ENCODE assay signal across 1 cellular context in the genomic region with DNA sequence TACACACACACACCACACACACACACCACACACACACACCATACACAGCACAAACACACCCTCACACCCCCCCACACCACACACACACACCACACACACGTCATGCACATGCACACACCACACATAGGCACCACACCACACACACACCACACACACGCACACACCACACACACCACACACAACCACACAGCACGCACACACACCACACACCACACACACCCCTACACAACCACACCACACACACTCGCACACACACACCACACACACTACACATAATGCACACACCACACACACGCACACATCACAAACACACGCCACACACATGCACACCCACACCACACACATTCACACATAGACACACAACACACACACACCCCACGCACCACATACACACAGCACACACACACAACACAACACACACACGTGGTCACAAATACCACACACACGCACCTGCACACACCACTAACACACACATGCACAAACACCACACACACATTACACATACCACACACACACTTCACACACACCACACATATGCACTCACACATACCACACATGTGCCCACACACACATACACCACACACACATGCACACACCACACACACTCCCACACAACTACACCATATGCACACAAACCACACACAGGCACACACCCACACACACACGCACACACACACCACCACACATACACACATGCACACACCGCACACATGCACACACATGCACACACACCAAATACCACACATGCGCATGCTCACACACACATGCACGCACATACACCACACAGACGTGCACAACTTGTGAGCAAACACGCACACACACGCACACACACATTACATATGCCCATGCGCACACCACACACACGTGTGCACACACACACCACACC.
A peak's percentile ranks its signal among the peaks of the same experiment; 100 is the strongest.
TF ChIP-seq lines count a peak whose summit lies in the region.

No MANE protein-coding gene starts in this region.

TF ChIP-seq in HepG2, 621 proteins besides CTCF, POLR2A, EP300 and RAD21 (continued from another document and continues in another):
- TF ChIP-seq ZNF331 (CRISPR knock-in tag; IDR thresholded peaks at IDR 0.05): no peak
- peak; percentile 46 for TF ChIP-seq JUNB (CRISPR knock-in tag; IDR thresholded peaks at IDR 0.05; ENCODE audit: borderline replicate concordance)
- TF ChIP-seq, protein P1, sequence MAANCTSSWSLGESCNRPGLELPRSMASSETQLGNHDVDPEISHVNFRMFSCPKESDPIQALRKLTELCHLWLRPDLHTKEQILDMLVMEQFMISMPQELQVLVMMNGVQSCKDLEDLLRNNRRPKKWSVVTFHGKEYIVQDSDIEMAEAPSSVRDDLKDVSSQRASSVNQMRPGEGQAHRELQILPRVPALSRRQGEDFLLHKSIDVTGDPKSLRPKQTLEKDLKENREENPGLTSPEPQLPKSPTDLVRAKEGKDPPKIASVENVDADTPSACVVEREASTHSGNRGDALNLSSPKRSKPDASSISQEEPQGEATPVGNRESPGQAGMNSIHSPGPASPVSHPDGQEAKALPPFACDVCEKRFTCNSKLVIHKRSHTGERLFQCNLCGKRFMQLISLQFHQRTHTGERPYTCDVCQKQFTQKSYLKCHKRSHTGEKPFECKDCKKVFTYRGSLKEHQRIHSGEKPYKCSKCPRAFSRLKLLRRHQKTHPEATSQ (CRISPR knock-in tag; IDR thresholded peaks at IDR 0.05; ENCODE audit: borderline replicate concordance): no peak
- no peak for TF ChIP-seq ZSCAN31 (CRISPR knock-in tag; IDR thresholded peaks at IDR 0.05; ENCODE audit: low read depth)
- no peak for TF ChIP-seq ZNF672 (CRISPR knock-in tag; IDR thresholded peaks at IDR 0.05)
- TF ChIP-seq, protein P2, sequence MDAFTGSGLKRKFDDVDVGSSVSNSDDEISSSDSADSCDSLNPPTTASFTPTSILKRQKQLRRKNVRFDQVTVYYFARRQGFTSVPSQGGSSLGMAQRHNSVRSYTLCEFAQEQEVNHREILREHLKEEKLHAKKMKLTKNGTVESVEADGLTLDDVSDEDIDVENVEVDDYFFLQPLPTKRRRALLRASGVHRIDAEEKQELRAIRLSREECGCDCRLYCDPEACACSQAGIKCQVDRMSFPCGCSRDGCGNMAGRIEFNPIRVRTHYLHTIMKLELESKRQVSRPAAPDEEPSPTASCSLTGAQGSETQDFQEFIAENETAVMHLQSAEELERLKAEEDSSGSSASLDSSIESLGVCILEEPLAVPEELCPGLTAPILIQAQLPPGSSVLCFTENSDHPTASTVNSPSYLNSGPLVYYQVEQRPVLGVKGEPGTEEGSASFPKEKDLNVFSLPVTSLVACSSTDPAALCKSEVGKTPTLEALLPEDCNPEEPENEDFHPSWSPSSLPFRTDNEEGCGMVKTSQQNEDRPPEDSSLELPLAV (CRISPR knock-in tag; conservative IDR thresholded peaks at IDR 0.05; ENCODE audit: low read depth): no peak
- peak; percentile 53; the same call in 1 of the 2 replicates for TF ChIP-seq NRL (CRISPR knock-in tag; IDR thresholded peaks at IDR 0.05; ENCODE audit: borderline replicate concordance)
- no peak for TF ChIP-seq KMT2A (CRISPR knock-in tag; IDR thresholded peaks at IDR 0.05)
- TF ChIP-seq, protein P3, sequence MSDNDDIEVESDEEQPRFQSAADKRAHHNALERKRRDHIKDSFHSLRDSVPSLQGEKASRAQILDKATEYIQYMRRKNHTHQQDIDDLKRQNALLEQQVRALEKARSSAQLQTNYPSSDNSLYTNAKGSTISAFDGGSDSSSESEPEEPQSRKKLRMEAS (IDR thresholded peaks at IDR 0.05): no peak
- TF ChIP-seq ZNF782 (CRISPR knock-in tag; IDR thresholded peaks at IDR 0.05; ENCODE audit: borderline replicate concordance): 0 out of 2 replicates have a peak, but pooled peaks have one; percentile 23
- TF ChIP-seq ZNF788 (CRISPR knock-in tag; IDR thresholded peaks at IDR 0.05; ENCODE audit: borderline replicate concordance): no peak
- TF ChIP-seq HOXD1 (CRISPR knock-in tag; IDR thresholded peaks at IDR 0.05): no peak
- TF ChIP-seq HNRNPK (IDR thresholded peaks at IDR 0.05; ENCODE audit: low read depth, low read length, poor library complexity, severe bottlenecking): no peak
- no peak for TF ChIP-seq ZSCAN9 (CRISPR knock-in tag; IDR thresholded peaks at IDR 0.05; ENCODE audit: borderline replicate concordance)
- TF ChIP-seq POLR2AphosphoS5 (IDR thresholded peaks at IDR 0.05; ENCODE audit: low read depth, low read length): no peak
- TF ChIP-seq, protein P4, sequence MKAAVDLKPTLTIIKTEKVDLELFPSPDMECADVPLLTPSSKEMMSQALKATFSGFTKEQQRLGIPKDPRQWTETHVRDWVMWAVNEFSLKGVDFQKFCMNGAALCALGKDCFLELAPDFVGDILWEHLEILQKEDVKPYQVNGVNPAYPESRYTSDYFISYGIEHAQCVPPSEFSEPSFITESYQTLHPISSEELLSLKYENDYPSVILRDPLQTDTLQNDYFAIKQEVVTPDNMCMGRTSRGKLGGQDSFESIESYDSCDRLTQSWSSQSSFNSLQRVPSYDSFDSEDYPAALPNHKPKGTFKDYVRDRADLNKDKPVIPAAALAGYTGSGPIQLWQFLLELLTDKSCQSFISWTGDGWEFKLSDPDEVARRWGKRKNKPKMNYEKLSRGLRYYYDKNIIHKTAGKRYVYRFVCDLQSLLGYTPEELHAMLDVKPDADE (CRISPR knock-in tag; IDR thresholded peaks at IDR 0.05): no peak
- TF ChIP-seq ZNF678 (CRISPR knock-in tag; IDR thresholded peaks at IDR 0.05): no peak
- TF ChIP-seq, protein P5, sequence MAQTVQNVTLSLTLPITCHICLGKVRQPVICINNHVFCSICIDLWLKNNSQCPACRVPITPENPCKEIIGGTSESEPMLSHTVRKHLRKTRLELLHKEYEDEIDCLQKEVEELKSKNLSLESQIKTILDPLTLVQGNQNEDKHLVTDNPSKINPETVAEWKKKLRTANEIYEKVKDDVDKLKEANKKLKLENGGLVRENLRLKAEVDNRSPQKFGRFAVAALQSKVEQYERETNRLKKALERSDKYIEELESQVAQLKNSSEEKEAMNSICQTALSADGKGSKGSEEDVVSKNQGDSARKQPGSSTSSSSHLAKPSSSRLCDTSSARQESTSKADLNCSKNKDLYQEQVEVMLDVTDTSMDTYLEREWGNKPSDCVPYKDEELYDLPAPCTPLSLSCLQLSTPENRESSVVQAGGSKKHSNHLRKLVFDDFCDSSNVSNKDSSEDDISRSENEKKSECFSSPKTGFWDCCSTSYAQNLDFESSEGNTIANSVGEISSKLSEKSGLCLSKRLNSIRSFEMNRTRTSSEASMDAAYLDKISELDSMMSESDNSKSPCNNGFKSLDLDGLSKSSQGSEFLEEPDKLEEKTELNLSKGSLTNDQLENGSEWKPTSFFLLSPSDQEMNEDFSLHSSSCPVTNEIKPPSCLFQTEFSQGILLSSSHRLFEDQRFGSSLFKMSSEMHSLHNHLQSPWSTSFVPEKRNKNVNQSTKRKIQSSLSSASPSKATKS (CRISPR knock-in tag; IDR thresholded peaks at IDR 0.05): no peak
- no peak for TF ChIP-seq BCL6 (CRISPR knock-in tag; IDR thresholded peaks at IDR 0.05)
- peak; percentile 51; the same call in 1 of the 2 replicates for TF ChIP-seq ZNF230 (CRISPR knock-in tag; IDR thresholded peaks at IDR 0.05)
- TF ChIP-seq NR2C2 (CRISPR knock-in tag; IDR thresholded peaks at IDR 0.05; ENCODE audit: borderline replicate concordance): no peak
- TF ChIP-seq MXD4 (CRISPR knock-in tag; IDR thresholded peaks at IDR 0.05): no peak
- TF ChIP-seq SOX6 (IDR thresholded peaks at IDR 0.05): 0 out of 2 replicates have a peak, but pooled peaks have one; percentile 52
- TF ChIP-seq SOX6 (CRISPR knock-in tag; IDR thresholded peaks at IDR 0.05): no peak
- TF ChIP-seq CCAR2 (optimal IDR thresholded peaks at IDR 0.05; ENCODE audit: low read depth, low read length): no peak
- TF ChIP-seq PLRG1 (conservative IDR thresholded peaks at IDR 0.05): peak; percentile 90; the same call in 1 of the 2 replicates
- TF ChIP-seq, protein P6, sequence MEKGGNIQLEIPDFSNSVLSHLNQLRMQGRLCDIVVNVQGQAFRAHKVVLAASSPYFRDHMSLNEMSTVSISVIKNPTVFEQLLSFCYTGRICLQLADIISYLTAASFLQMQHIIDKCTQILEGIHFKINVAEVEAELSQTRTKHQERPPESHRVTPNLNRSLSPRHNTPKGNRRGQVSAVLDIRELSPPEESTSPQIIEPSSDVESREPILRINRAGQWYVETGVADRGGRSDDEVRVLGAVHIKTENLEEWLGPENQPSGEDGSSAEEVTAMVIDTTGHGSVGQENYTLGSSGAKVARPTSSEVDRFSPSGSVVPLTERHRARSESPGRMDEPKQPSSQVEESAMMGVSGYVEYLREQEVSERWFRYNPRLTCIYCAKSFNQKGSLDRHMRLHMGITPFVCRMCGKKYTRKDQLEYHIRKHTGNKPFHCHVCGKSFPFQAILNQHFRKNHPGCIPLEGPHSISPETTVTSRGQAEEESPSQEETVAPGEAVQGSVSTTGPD (CRISPR knock-in tag; IDR thresholded peaks at IDR 0.05): no peak
- TF ChIP-seq, protein P7, sequence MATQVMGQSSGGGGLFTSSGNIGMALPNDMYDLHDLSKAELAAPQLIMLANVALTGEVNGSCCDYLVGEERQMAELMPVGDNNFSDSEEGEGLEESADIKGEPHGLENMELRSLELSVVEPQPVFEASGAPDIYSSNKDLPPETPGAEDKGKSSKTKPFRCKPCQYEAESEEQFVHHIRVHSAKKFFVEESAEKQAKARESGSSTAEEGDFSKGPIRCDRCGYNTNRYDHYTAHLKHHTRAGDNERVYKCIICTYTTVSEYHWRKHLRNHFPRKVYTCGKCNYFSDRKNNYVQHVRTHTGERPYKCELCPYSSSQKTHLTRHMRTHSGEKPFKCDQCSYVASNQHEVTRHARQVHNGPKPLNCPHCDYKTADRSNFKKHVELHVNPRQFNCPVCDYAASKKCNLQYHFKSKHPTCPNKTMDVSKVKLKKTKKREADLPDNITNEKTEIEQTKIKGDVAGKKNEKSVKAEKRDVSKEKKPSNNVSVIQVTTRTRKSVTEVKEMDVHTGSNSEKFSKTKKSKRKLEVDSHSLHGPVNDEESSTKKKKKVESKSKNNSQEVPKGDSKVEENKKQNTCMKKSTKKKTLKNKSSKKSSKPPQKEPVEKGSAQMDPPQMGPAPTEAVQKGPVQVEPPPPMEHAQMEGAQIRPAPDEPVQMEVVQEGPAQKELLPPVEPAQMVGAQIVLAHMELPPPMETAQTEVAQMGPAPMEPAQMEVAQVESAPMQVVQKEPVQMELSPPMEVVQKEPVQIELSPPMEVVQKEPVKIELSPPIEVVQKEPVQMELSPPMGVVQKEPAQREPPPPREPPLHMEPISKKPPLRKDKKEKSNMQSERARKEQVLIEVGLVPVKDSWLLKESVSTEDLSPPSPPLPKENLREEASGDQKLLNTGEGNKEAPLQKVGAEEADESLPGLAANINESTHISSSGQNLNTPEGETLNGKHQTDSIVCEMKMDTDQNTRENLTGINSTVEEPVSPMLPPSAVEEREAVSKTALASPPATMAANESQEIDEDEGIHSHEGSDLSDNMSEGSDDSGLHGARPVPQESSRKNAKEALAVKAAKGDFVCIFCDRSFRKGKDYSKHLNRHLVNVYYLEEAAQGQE (IDR thresholded peaks at IDR 0.05; ENCODE audit: borderline replicate concordance in 1 of 2, low read depth in 1 of 2, low read length in 2 of 2): no peak; a peak in 1 of 4 replicates
- TF ChIP-seq ZNF251 (CRISPR knock-in tag; IDR thresholded peaks at IDR 0.05): 0 out of 2 replicates have a peak, but pooled peaks have one; percentile 33
- TF ChIP-seq KLF16 (CRISPR knock-in tag; IDR thresholded peaks at IDR 0.05): peak in 1 of 2 experiments; percentile 95; a peak in 2 of 4 replicates
- TF ChIP-seq MED8 (CRISPR knock-in tag; IDR thresholded peaks at IDR 0.05; ENCODE audit: insufficient replicate concordance): no peak
- 0 out of 2 replicates have a peak, but pooled peaks have one; percentile 53 for TF ChIP-seq ZSCAN21 (CRISPR knock-in tag; IDR thresholded peaks at IDR 0.05; ENCODE audit: borderline replicate concordance)
- TF ChIP-seq ZZZ3 (CRISPR knock-in tag; IDR thresholded peaks at IDR 0.05; ENCODE audit: borderline replicate concordance): 0 out of 2 replicates have a peak, but pooled peaks have one; percentile 63
- TF ChIP-seq TCF12 (IDR thresholded peaks at IDR 0.05): no peak
- TF ChIP-seq TCF12 (CRISPR knock-in tag; IDR thresholded peaks at IDR 0.05): no peak
- TF ChIP-seq CHD4 (IDR thresholded peaks at IDR 0.05; ENCODE audit: borderline replicate concordance, low read length): no peak
- TF ChIP-seq ZSCAN25 (CRISPR knock-in tag; IDR thresholded peaks at IDR 0.05): no peak
- no peak for TF ChIP-seq ATF7-NPFF (CRISPR knock-in tag; IDR thresholded peaks at IDR 0.05; ENCODE audit: low read depth)
- no peak for TF ChIP-seq ZNF558 (CRISPR knock-in tag; IDR thresholded peaks at IDR 0.05; ENCODE audit: borderline replicate concordance)
- no peak for TF ChIP-seq ZNF577 (CRISPR knock-in tag; IDR thresholded peaks at IDR 0.05; ENCODE audit: borderline replicate concordance, low read depth)
- TF ChIP-seq ZNF451 (CRISPR knock-in tag; IDR thresholded peaks at IDR 0.05): no peak
- no peak for TF ChIP-seq MAF1 (CRISPR knock-in tag; IDR thresholded peaks at IDR 0.05; ENCODE audit: borderline replicate concordance)
- no peak for TF ChIP-seq ZNF207 (IDR thresholded peaks at IDR 0.05; ENCODE audit: borderline replicate concordance)
- no peak for TF ChIP-seq NFYB (CRISPR knock-in tag; IDR thresholded peaks at IDR 0.05)
- TF ChIP-seq PPARG (CRISPR knock-in tag; conservative IDR thresholded peaks at IDR 0.05): no peak
- TF ChIP-seq SRY (CRISPR knock-in tag; IDR thresholded peaks at IDR 0.05): no peak
- peak; percentile 67; the same call in 1 of the 2 replicates for TF ChIP-seq IKZF1 (IDR thresholded peaks at IDR 0.05)
- TF ChIP-seq, protein P8, sequence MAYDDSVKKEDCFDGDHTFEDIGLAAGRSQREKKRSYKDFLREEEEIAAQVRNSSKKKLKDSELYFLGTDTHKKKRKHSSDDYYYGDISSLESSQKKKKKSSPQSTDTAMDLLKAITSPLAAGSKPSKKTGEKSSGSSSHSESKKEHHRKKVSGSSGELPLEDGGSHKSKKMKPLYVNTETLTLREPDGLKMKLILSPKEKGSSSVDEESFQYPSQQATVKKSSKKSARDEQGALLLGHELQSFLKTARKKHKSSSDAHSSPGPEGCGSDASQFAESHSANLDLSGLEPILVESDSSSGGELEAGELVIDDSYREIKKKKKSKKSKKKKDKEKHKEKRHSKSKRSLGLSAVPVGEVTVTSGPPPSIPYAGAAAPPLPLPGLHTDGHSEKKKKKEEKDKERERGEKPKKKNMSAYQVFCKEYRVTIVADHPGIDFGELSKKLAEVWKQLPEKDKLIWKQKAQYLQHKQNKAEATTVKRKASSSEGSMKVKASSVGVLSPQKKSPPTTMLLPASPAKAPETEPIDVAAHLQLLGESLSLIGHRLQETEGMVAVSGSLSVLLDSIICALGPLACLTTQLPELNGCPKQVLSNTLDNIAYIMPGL (CRISPR knock-in tag; IDR thresholded peaks at IDR 0.05; ENCODE audit: borderline replicate concordance in 1 of 2, low read depth in 1 of 2): no peak
- TF ChIP-seq, protein P9, sequence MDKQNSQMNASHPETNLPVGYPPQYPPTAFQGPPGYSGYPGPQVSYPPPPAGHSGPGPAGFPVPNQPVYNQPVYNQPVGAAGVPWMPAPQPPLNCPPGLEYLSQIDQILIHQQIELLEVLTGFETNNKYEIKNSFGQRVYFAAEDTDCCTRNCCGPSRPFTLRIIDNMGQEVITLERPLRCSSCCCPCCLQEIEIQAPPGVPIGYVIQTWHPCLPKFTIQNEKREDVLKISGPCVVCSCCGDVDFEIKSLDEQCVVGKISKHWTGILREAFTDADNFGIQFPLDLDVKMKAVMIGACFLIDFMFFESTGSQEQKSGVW (CRISPR knock-in tag; IDR thresholded peaks at IDR 0.05; ENCODE audit: borderline replicate concordance): no peak
- peak; percentile 51; the same call in 1 of the 2 replicates for TF ChIP-seq ZBTB7A (CRISPR knock-in tag; IDR thresholded peaks at IDR 0.05)
- TF ChIP-seq GABPA (IDR thresholded peaks at IDR 0.05; ENCODE audit: low read depth, low read length): peak; percentile 10; the same call in 1 of the 2 replicates
- no peak for TF ChIP-seq GABPA (CRISPR knock-in tag; IDR thresholded peaks at IDR 0.05; ENCODE audit: low read depth)
- no peak for TF ChIP-seq ZNF432 (CRISPR knock-in tag; IDR thresholded peaks at IDR 0.05; ENCODE audit: borderline replicate concordance)
- no peak for TF ChIP-seq XRCC5 (optimal IDR thresholded peaks at IDR 0.05; ENCODE audit: low read length)
